9 cellular contexts compared by ENCODE assay signal in genomic region chr15:90266061-90266431, GRCh38. TPM values are rescaled to one million over a fixed set of nuclear protein-coding genes. Genes with fewer than 3 reads are reported as not detected.
A peak's percentile ranks its signal among the peaks of the same experiment; 100 is the strongest.
DNase-seq lines count a peak whose midpoint lies in the region; ATAC-seq, FAIRE-seq and TF ChIP-seq lines count a peak whose summit lies in the region.
"Had no signal": no experiment of that assay in that cellular context is flagged by ENCODE, and none has a peak within 500 bp of the region (broad histone marks: within the 10 kb centered on the region; RNA-seq: fewer than 3 reads in every experiment).

No MANE protein-coding gene starts in this region.

- H3K9me3 ChIP-seq in RWPE2 (ENCODE audit: severe bottlenecking) = no peaks in the 10 kb centered on the region
- H3K9me3 ChIP-seq in astrocyte (ENCODE audit: insufficient read depth, low read depth, low read length) = no peaks in the 10 kb centered on the region
- H3K9me3 ChIP-seq in iPS-18c (ENCODE audit: control insufficient read depth, insufficient read depth, low read length) = peaks cover under 1% of the 10 kb centered on the region

- H3K9ac ChIP-seq in astrocyte (ENCODE audit: low read length) = peak overlapping the region; percentile 87

- no peaks in the 10 kb centered on the region for H3K9me3 Mint-ChIP-seq in astrocyte (ENCODE audit: unreplicated experiment)

- peaks cover 43% of the 10 kb centered on the region for H3K36me3 ChIP-seq in RWPE2 (ENCODE audit: low read depth)
- H3K36me3 ChIP-seq in astrocyte (ENCODE audit: insufficient read depth, low read length) = peaks cover 14% of the 10 kb centered on the region

- peak overlapping the region; percentile 88 for H3K4me2 ChIP-seq in astrocyte (ENCODE audit: low read length)

- H3K4me3 Mint-ChIP-seq in astrocyte (ENCODE audit: unreplicated experiment) = peak overlapping the region; percentile 97

- H3K36me3 Mint-ChIP-seq in astrocyte (ENCODE audit: low read depth, unreplicated experiment) = peaks cover 6% of the 10 kb centered on the region

- FAIRE-seq in astrocyte (lab: Jason Lieb, UNC) = no peak

- H3K79me2 ChIP-seq in astrocyte (ENCODE audit: insufficient read depth, low read length) = peaks cover 59% of the 10 kb centered on the region

- H3K4me3 ChIP-seq in RWPE2 (ENCODE audit: severe bottlenecking) = peak overlapping the region; percentile 87
- peak overlapping the region; percentile 88 for H3K4me3 ChIP-seq in astrocyte (ENCODE audit: insufficient read depth, low read depth, low read length)
- peak overlapping the region; percentile 97 for H3K4me3 ChIP-seq in iPS-18c (ENCODE audit: insufficient read depth, low read depth, low read length)
- peak overlapping the region; percentile 52 to 86 (median 65) for H3K4me3 ChIP-seq in skin epidermis

- peak overlapping the region; percentile 94 for H3K27ac Mint-ChIP-seq in astrocyte (ENCODE audit: unreplicated experiment)

- H3K27me3 ChIP-seq in RWPE2 (ENCODE audit: insufficient read depth, poor library complexity, severe bottlenecking) = no peaks in the 10 kb centered on the region
- H3K27me3 ChIP-seq in astrocyte (ENCODE audit: insufficient read depth, low read length) = no peaks in the 10 kb centered on the region

- H3K27ac ChIP-seq in RWPE2 (ENCODE audit: poor library complexity, severe bottlenecking) = peak overlapping the region; percentile 79
- H3K27ac ChIP-seq in astrocyte (ENCODE audit: low read depth, low read length) = peak overlapping the region; percentile 87
- peak overlapping the region; percentile 76 to 97 (median 92) for H3K27ac ChIP-seq in skin epidermis

- H3K27me3 Mint-ChIP-seq in astrocyte (ENCODE audit: low read depth, unreplicated experiment) = no peaks in the 10 kb centered on the region

- DNase-seq in NCI-H510A treated with DMSO at 0.1 percent for 48 hours (lab: John Stamatoyannopoulos, UW) (peak; percentile 35), NCI-H510A (lab: John Stamatoyannopoulos, UW) (no peak), RWPE2 (ENCODE audit: low spot score) (no peak), astrocyte (ENCODE audit: low read depth) (peak; percentile 29), mesenteric fat pad (ENCODE audit: low spot score) (no peak)

- peak; percentile 3 for ATAC-seq in HG03066 (IDR thresholded peaks at IDR 0.05; ENCODE audit: low read depth, unreplicated experiment)
- peak; percentile 38 for ATAC-seq in RWPE2 (ENCODE audit: low read depth)

- H3K4me1 Mint-ChIP-seq in astrocyte (ENCODE audit: low read depth, unreplicated experiment) = peaks cover 16% of the 10 kb centered on the region

- H3K4me1 ChIP-seq in RWPE2 (ENCODE audit: insufficient read depth, poor library complexity, severe bottlenecking) = peaks cover 31% of the 10 kb centered on the region
- H3K4me1 ChIP-seq in astrocyte (ENCODE audit: insufficient read depth, low read length) = peaks cover 31% of the 10 kb centered on the region

- H4K20me1 ChIP-seq in astrocyte (ENCODE audit: insufficient read depth, low read length) = peaks cover 42% of the 10 kb centered on the region

- no peak for TF ChIP-seq CTCF in RWPE2 (IDR thresholded peaks at IDR 0.05; ENCODE audit: poor library complexity, severe bottlenecking)
- TF ChIP-seq CTCF in astrocyte (IDR thresholded peaks at IDR 0.05; ENCODE audit: insufficient read depth, low read depth, low read length) = no peak

- peak overlapping the region; percentile 95 for H2AFZ ChIP-seq in astrocyte (ENCODE audit: low read depth, low read length)

RNA-seq across cellular contexts. Expression of gene NGRN, which starts 0.6 kb away (rescaled TPM):
- total RNA-seq in astrocyte (98.5 and 98.6 TPM in 2 replicates), mesenteric fat pad (77.8 TPM)

RNA-seq across cellular contexts. Expression of gene TTLL13, which starts 16.7 kb away (rescaled TPM):
- 0.14 TPM in 1 of 2 replicates, not detected in the other for total RNA-seq in astrocyte
- total RNA-seq in mesenteric fat pad = not detected
- total RNA-seq: pulmonary artery endothelial cell had no signal

RNA-seq across cellular contexts. Expression of gene GDPGP1, which starts 32.0 kb away (rescaled TPM):
- total RNA-seq in astrocyte = 4.1 and 6.0 TPM in 2 replicates
- 8.1 TPM for total RNA-seq in mesenteric fat pad

RNA-seq across cellular contexts. Expression of gene CIB1, which starts 32.3 kb away (rescaled TPM):
- total RNA-seq in astrocyte = 49.6 and 50.7 TPM in 2 replicates
- 58.0 TPM for total RNA-seq in mesenteric fat pad

Comparison
In these comparisons a context has a peak if more than half of its experiments do, and no peak if none do; other contexts are left out.
1. DNase-seq: peak in NCI-H510A treated with DMSO at 0.1 percent for 48 hours (single experiment) and astrocyte (single experiment); none in NCI-H510A (single experiment), RWPE2 (single experiment) and mesenteric fat pad (single experiment).
2. Peak in every context shown above with its lines, with median percentiles within 50 percentile points of each other: H3K27ac ChIP-seq and H3K4me3 ChIP-seq.